34 cellular contexts compared by ENCODE assay signal in genomic region chrX:13290891-13291614, GRCh38. TPM values are rescaled to one million over a fixed set of nuclear protein-coding genes. Genes with fewer than 3 reads are reported as not detected.
"Had no signal": no experiment of that assay in that cellular context is flagged by ENCODE, and none has a peak within 500 bp of the region (broad histone marks: within the 10 kb centered on the region; RNA-seq: fewer than 3 reads in every experiment).

No MANE protein-coding gene starts in this region.

- ATAC-seq: effector memory CD8-positive, alpha-beta T cell; esophagus mucosa; gastrocnemius medialis; heart right ventricle; left cardiac atrium; left lung; left ventricle myocardium superior; lower lobe of right lung; naive thymus-derived CD4-positive, alpha-beta T cell had no signal

- DNase-seq: cortex of kidney; effector CD8-positive, alpha-beta T cell; effector memory CD8-positive, alpha-beta T cell; endodermal cell; erythroblast; esophagus squamous epithelium; foreskin fibroblast; foreskin melanocyte; gastrocnemius medialis; glutamatergic neuron; head of caudate nucleus; heart right ventricle; hippocampal formation; left cardiac atrium; left lung; left ventricle myocardium superior; lower lobe of right lung; mesendoderm; midbrain; naive thymus-derived CD4-positive, alpha-beta T cell had no signal

- H3K27ac Mint-ChIP-seq: dendritic cell treated with granulocyte-macrophage colony-stimulating factor and Interleukin-4, amounts not matched to agents 40 ng/mL and 50 ng/mL, for 4 days; endodermal cell had no signal

- H3K27me3 Mint-ChIP-seq: dendritic cell treated with granulocyte-macrophage colony-stimulating factor and Interleukin-4, amounts not matched to agents 40 ng/mL and 50 ng/mL, for 4 days; effector memory CD8-positive, alpha-beta T cell; naive thymus-derived CD4-positive, alpha-beta T cell had no signal

- H3K4me1 ChIP-seq: esophagus squamous epithelium, gastrocnemius medialis, heart right ventricle, left lung, lower lobe of right lung had no signal

- H3K27me3 ChIP-seq: esophagus squamous epithelium, gastrocnemius medialis, left lung had no signal

- H3K9me3 ChIP-seq: esophagus squamous epithelium, gastrocnemius medialis, left lung, lower lobe of right lung had no signal

- H3K27ac ChIP-seq: epithelial cell of prostate, esophagus squamous epithelium, gastrocnemius medialis, heart right ventricle, left lung, lower lobe of right lung had no signal

- FAIRE-seq: colon, endometrium, islet of Langerhans, keratinocyte had no signal

- H3K4me3 Mint-ChIP-seq: dendritic cell treated with granulocyte-macrophage colony-stimulating factor and Interleukin-4, amounts not matched to agents 40 ng/mL and 50 ng/mL, for 4 days; effector memory CD8-positive, alpha-beta T cell; endodermal cell; naive thymus-derived CD4-positive, alpha-beta T cell had no signal

- H3K4me3 ChIP-seq: esophagus squamous epithelium, gastrocnemius medialis, heart right ventricle, left lung, lower lobe of right lung had no signal

- H3K36me3 ChIP-seq: esophagus squamous epithelium, gastrocnemius medialis, heart right ventricle, left lung, lower lobe of right lung had no signal

- H3K4me1 Mint-ChIP-seq: endodermal cell had no signal

- H3K9me3 Mint-ChIP-seq: dendritic cell treated with granulocyte-macrophage colony-stimulating factor and Interleukin-4, amounts not matched to agents 40 ng/mL and 50 ng/mL, for 4 days; effector memory CD8-positive, alpha-beta T cell had no signal

RNA-seq across cellular contexts. Expression of gene ATXN3L, which starts 28.8 kb away (rescaled TPM):
- total RNA-seq: dermis microvascular lymphatic vessel endothelial cell; endodermal cell; esophagus mucosa; esophagus squamous epithelium; gastrocnemius medialis; glomerular endothelial cell; heart right ventricle; kidney epithelial cell; left cardiac atrium; left lung; left ventricle myocardium superior; lower leg skin; lower lobe of right lung; lung microvascular endothelial cell; mononuclear cell; mucosa of gallbladder; naive thymus-derived CD4-positive, alpha-beta T cell had no signal
- polyA plus RNA-seq: heart right ventricle; keratinocyte; naive thymus-derived CD4-positive, alpha-beta T cell had no signal
